8 cellular contexts compared by ENCODE assay signal in genomic region chr16:9050102-9050830, GRCh38. TPM values are rescaled to one million over a fixed set of nuclear protein-coding genes. Genes with fewer than 3 reads are reported as not detected.
A peak's percentile ranks its signal among the peaks of the same experiment; 100 is the strongest.
DNase-seq lines count a peak whose midpoint lies in the region; ATAC-seq and TF ChIP-seq lines count a peak whose summit lies in the region.

No MANE protein-coding gene starts in this region.

- peak; percentile 63 for TF ChIP-seq CTCF in GM13977 (IDR thresholded peaks at IDR 0.05; ENCODE audit: extremely low read depth, insufficient read depth, missing control alignments)
- peak; percentile 45 for TF ChIP-seq CTCF in WI38 (IDR thresholded peaks at IDR 0.05; ENCODE audit: low read depth, low read length)
- TF ChIP-seq CTCF in upper lobe of left lung (IDR thresholded peaks at IDR 0.05): peak in 3 of 6 experiments; percentile 9 to 25 (median 15)

- TF ChIP-seq EP300 in upper lobe of left lung (IDR thresholded peaks at IDR 0.05): no peak

- ATAC-seq in HG02938 (IDR thresholded peaks at IDR 0.05; ENCODE audit: unreplicated experiment) (no peak), upper lobe of left lung (ENCODE audit: low FRiP score in 2 of 2) (no peak), GM19328 (IDR thresholded peaks at IDR 0.05; ENCODE audit: unreplicated experiment) (no peak)

- WGBS in upper lobe of left lung, 2 donors: 63 to 69% methylated on average over 20 of the region's 20 CpGs

- no peak overlapping the region for H3K27ac ChIP-seq in upper lobe of left lung

- H3K9me3 ChIP-seq in upper lobe of left lung: no peaks in the 10 kb centered on the region

- no peak for TF ChIP-seq POLR2A in upper lobe of left lung (IDR thresholded peaks at IDR 0.05)

- H3K4me3 ChIP-seq in WI38 (ENCODE audit: low read depth, low read length) (no peak overlapping the region), upper lobe of left lung (no peak overlapping the region)

- peaks cover 8 to 14% (median 12%) of the 10 kb centered on the region in 4 donors for H3K4me1 ChIP-seq in upper lobe of left lung

- in situ Hi-C loops in GM13977 (cut with MboI; ENCODE audit: low pct_unique_long_range_greater_than_20kb, low sequenced_read_pairs, unreplicated experiment): no loop called here

- H3K36me3 ChIP-seq in upper lobe of left lung: no peaks in the 10 kb centered on the region

- DNase-seq in COLO668 (lab: John Stamatoyannopoulos, UW; ENCODE audit: unreplicated experiment): peak; percentile 8
- DNase-seq in GM13977 (ENCODE audit: low spot score): no peak
- DNase-seq in iPS-NIHi7 (ENCODE audit: extremely low spot score): peak; percentile 75
- no peak for DNase-seq in NCI-H510A (lab: John Stamatoyannopoulos, UW)
- DNase-seq in upper lobe of left lung: no peak

- H3K27me3 ChIP-seq in upper lobe of left lung: no peaks in the 10 kb centered on the region

RNA-seq across cellular contexts. Expression of gene HAPSTR1, which starts 41.2 kb away (rescaled TPM):
- 10 to 100 TPM; 37.3 to 62.9 (median 46.0) TPM for total RNA-seq in upper lobe of left lung

Comparison
In these comparisons a context has a peak if more than half of its experiments do, and no peak if none do; other contexts are left out.
1. DNase-seq: peak in COLO668 (single experiment) and iPS-NIHi7 (single experiment); none in GM13977 (single experiment), NCI-H510A (single experiment) and upper lobe of left lung (0 of 2).